In genomic region chr20:63500902-63501817, GRCh38 we compare ENCODE assay signal across 15 cellular contexts. TPM values are rescaled to one million over a fixed set of nuclear protein-coding genes. Genes with fewer than 3 reads are reported as not detected.
A peak's percentile ranks its signal among the peaks of the same experiment; 100 is the strongest.
DNase-seq lines count a peak whose midpoint lies in the region; ATAC-seq lines count a peak whose summit lies in the region.
"Had no signal": no experiment of that assay in that cellular context is flagged by ENCODE, and none has a peak within 500 bp of the region (broad histone marks: within the 10 kb centered on the region; RNA-seq: fewer than 3 reads in every experiment).

No MANE protein-coding gene starts in this region.

- H3K27ac Mint-ChIP-seq in CD8-positive, alpha-beta memory T cell, result no peak overlapping the region
- H3K27ac Mint-ChIP-seq: natural killer cell treated with Interleukin-12 subunit alpha and Interleukin-12 subunit beta and Interleukin-15 and Interleukin-18, amount 100 ng/mL, for 72 hours had no signal

- no peaks in the 10 kb centered on the region for H3K36me3 ChIP-seq in CD8-positive, alpha-beta memory T cell (ENCODE audit: insufficient read depth, low read length)
- H3K36me3 ChIP-seq: upper lobe of right lung had no signal

- H3K9me3 ChIP-seq in CD8-positive, alpha-beta memory T cell (ENCODE audit: low read length), result no peaks in the 10 kb centered on the region
- H3K9me3 ChIP-seq: upper lobe of right lung had no signal

- peak overlapping the region in 4 of 7 donors; percentile 19 to 51 (median 50) for H3K4me3 Mint-ChIP-seq in CD8-positive, alpha-beta memory T cell
- H3K4me3 Mint-ChIP-seq: natural killer cell treated with Interleukin-12 subunit alpha and Interleukin-12 subunit beta and Interleukin-15 and Interleukin-18, amount 100 ng/mL, for 72 hours had no signal

- DNase-seq in CD8-positive, alpha-beta memory T cell, result no peak
- DNase-seq in NCI-H69 (lab: John Stamatoyannopoulos, UW), result peak; percentile 33
- DNase-seq in kidney tubule cell (ENCODE audit: low spot score), result peak; percentile 20
- no peak for DNase-seq in OCI-M2 (lab: John Stamatoyannopoulos, UW; ENCODE audit: unreplicated experiment)
- no peak for DNase-seq in hypothalamus (lab: John Stamatoyannopoulos, UW)
- DNase-seq: activated effector memory CD4-positive, alpha-beta T cell treated with anti-CD3 and anti-CD28 coated beads, Interleukin-2, amount 50 U/mL, for 16 hours; stimulated activated CD8-positive, alpha-beta memory T cell treated with anti-CD3 and anti-CD28 coated beads, Interleukin-4, amount 100 ng/mL, for 48 hours; T-helper 1 cell had no signal

- H3K27me3 ChIP-seq in CD8-positive, alpha-beta memory T cell (ENCODE audit: insufficient read depth, low read length, poor library complexity, severe bottlenecking), result peaks cover 11% of the 10 kb centered on the region

- peaks cover 5% of the 10 kb centered on the region for H3K4me1 ChIP-seq in CD8-positive, alpha-beta memory T cell (ENCODE audit: insufficient read depth, low read length)

- H3K27ac ChIP-seq in CD8-positive, alpha-beta memory T cell (ENCODE audit: low read depth, low read length), result no peak overlapping the region
- H3K27ac ChIP-seq: upper lobe of right lung had no signal

- H3K4me1 Mint-ChIP-seq in CD8-positive, alpha-beta memory T cell, result peaks cover 0 to 13% (median 1%) of the 10 kb centered on the region in 3 donors

- peaks cover 0 to 6% (median 0%) of the 10 kb centered on the region in 3 donors for H3K36me3 Mint-ChIP-seq in CD8-positive, alpha-beta memory T cell
- H3K36me3 Mint-ChIP-seq: natural killer cell treated with Interleukin-12 subunit alpha and Interleukin-12 subunit beta and Interleukin-15 and Interleukin-18, amount 100 ng/mL, for 72 hours had no signal

- peaks cover 5 to 17% (median 10%) of the 10 kb centered on the region in 5 donors for H3K9me3 Mint-ChIP-seq in CD8-positive, alpha-beta memory T cell
- H3K9me3 Mint-ChIP-seq: natural killer cell treated with Interleukin-12 subunit alpha and Interleukin-12 subunit beta and Interleukin-15 and Interleukin-18, amount 100 ng/mL, for 72 hours had no signal

- no peak for ATAC-seq in HG03280 (IDR thresholded peaks at IDR 0.05; ENCODE audit: unreplicated experiment)
- ATAC-seq: natural killer cell treated with Interleukin-12 subunit alpha and Interleukin-12 subunit beta and Interleukin-15 and Interleukin-18, amount 100 ng/mL, for 72 hours; upper lobe of right lung had no signal

- no peak overlapping the region for H3K4me3 ChIP-seq in CD8-positive, alpha-beta memory T cell (ENCODE audit: low read length)
- H3K4me3 ChIP-seq: upper lobe of right lung had no signal

- peaks cover 19 to 26% of the 10 kb centered on the region in 2 donors for H3K27me3 Mint-ChIP-seq in CD8-positive, alpha-beta memory T cell

- POLR2A ChIA-PET in CD8-positive, alpha-beta memory T cell (lab: Charles Lee), result no interaction called here

- CTCF ChIA-PET in CD8-positive, alpha-beta memory T cell (lab: Charles Lee), result no interaction called here

RNA-seq across cellular contexts. Expression of gene EEF1A2, which starts 2.3 kb away (rescaled TPM):
- under 1 TPM in 1 of 2 experiments, not detected in 1; 0.20 TPM for total RNA-seq in CD8-positive, alpha-beta memory T cell
- polyA plus RNA-seq in CD8-positive, alpha-beta memory T cell, result 0.17 TPM

RNA-seq across cellular contexts. Expression of gene PPDPF, which starts 19.4 kb away (rescaled TPM):
- 100 to 1,000 TPM; 207 to 218 TPM for total RNA-seq in CD8-positive, alpha-beta memory T cell
- polyA plus RNA-seq in CD8-positive, alpha-beta memory T cell, result 137 TPM

RNA-seq across cellular contexts. Expression of gene KCNQ2, which starts 28.7 kb away (rescaled TPM):
- not detected for total RNA-seq in CD8-positive, alpha-beta memory T cell
- polyA plus RNA-seq in CD8-positive, alpha-beta memory T cell, result not detected
- total RNA-seq: fibroblast of lung; natural killer cell treated with Interleukin-12 subunit alpha and Interleukin-12 subunit beta and Interleukin-15 and Interleukin-18, amount 100 ng/mL, for 72 hours; upper lobe of right lung had no signal
- polyA plus RNA-seq: BJ, fibroblast of lung, keratinocyte had no signal

RNA-seq across cellular contexts. Expression of gene PTK6, which starts 36.0 kb away (rescaled TPM):
- total RNA-seq in CD8-positive, alpha-beta memory T cell, result under 1 TPM; 0.18 to 0.31 TPM
- polyA plus RNA-seq in CD8-positive, alpha-beta memory T cell, result 0.16 TPM
- total RNA-seq: cerebellum had no signal
- polyA plus RNA-seq: fibroblast of lung had no signal

RNA-seq across cellular contexts. Expression of gene SRMS, which starts 46.4 kb away (rescaled TPM):
- not detected for total RNA-seq in CD8-positive, alpha-beta memory T cell
- not detected for polyA plus RNA-seq in CD8-positive, alpha-beta memory T cell
- total RNA-seq: cerebellum; fibroblast of lung; natural killer cell treated with Interleukin-12 subunit alpha and Interleukin-12 subunit beta and Interleukin-15 and Interleukin-18, amount 100 ng/mL, for 72 hours; upper lobe of right lung had no signal
- polyA plus RNA-seq: BJ, fibroblast of lung had no signal

Comparison
In these comparisons a context has a peak if more than half of its experiments do, and no peak if none do; other contexts are left out.
1. DNase-seq: peak in NCI-H69 (single experiment) and kidney tubule cell (single experiment); none in CD8-positive, alpha-beta memory T cell (0 of 5), OCI-M2 (single experiment) and hypothalamus (0 of 51).